Comparison of ENCODE assay signal across 8 cellular contexts in the genomic region with DNA sequence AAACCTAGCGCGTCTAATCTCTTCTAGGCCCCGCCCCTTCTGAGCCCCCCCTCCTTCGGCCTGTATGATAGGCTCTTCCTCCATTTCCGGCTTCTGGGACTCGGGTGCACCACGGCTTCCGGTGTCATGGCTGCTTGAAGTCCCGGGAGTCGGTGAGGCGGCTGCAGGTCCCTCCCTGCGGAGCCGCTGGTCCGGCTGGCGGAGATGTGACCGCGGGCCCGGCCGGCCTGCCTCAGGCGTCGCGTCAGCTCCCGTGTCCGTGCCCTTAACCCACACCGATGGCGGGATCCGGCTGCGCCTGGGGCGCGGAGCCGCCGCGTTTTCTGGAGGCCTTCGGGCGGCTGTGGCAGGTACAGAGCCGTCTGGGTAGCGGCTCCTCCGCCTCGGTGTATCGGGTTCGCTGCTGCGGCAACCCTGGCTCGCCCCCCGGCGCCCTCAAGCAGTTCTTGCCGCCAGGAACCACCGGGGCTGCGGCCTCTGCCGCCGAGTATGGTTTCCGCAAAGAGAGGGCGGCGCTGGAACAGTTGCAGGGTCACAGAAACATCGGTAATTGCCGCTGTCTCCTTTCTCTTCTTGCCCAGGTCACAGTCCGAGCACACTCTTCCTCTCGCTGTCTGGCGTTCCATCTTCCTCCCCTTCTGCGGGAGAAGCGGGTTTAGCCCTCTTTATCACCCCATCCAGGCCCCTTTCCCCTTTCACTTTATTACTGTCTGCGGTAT. TPM values are rescaled to one million over a fixed set of nuclear protein-coding genes. Genes with fewer than 3 reads are reported as not detected.
DNase-seq lines count a peak whose midpoint lies in the region; ATAC-seq and TF ChIP-seq lines count a peak whose summit lies in the region.

A gene with protein sequence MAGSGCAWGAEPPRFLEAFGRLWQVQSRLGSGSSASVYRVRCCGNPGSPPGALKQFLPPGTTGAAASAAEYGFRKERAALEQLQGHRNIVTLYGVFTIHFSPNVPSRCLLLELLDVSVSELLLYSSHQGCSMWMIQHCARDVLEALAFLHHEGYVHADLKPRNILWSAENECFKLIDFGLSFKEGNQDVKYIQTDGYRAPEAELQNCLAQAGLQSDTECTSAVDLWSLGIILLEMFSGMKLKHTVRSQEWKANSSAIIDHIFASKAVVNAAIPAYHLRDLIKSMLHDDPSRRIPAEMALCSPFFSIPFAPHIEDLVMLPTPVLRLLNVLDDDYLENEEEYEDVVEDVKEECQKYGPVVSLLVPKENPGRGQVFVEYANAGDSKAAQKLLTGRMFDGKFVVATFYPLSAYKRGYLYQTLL (plus strand): TSS at position 96 of the 719 bp plus-strand sequence. CDS start 183 bp downstream, at position 279.

- peak within 1 kb of the TSS; percentile 82 to 91 for H3K27ac ChIP-seq in coronary artery

- H3K27ac Mint-ChIP-seq in activated CD4-positive, alpha-beta T cell treated with anti-CD3 and anti-CD28 coated beads, Interleukin-2, amount 10 ng/mL, durations not matched to agents 7 days and 5 days = peak within 1 kb of the TSS; percentile 99

- peaks cover 43% of the 10 kb centered on the region for H3K4me1 Mint-ChIP-seq in activated CD4-positive, alpha-beta T cell treated with anti-CD3 and anti-CD28 coated beads, Interleukin-2, amount 10 ng/mL, durations not matched to agents 7 days and 5 days

- peak within 1 kb of the TSS; percentile 98 for H3K4me3 Mint-ChIP-seq in activated CD4-positive, alpha-beta T cell treated with anti-CD3 and anti-CD28 coated beads, Interleukin-2, amount 10 ng/mL, durations not matched to agents 7 days and 5 days

- no peak for TF ChIP-seq CTCF in coronary artery (IDR thresholded peaks at IDR 0.05)

- peak; percentile 96 for ATAC-seq in GM19372 (IDR thresholded peaks at IDR 0.05; ENCODE audit: low read depth, unreplicated experiment)
- ATAC-seq in HG03521 (IDR thresholded peaks at IDR 0.05; ENCODE audit: unreplicated experiment) = peak; percentile 94

- peaks cover 5% of the 10 kb centered on the region for H3K9me3 Mint-ChIP-seq in activated CD4-positive, alpha-beta T cell treated with anti-CD3 and anti-CD28 coated beads, Interleukin-2, amount 10 ng/mL, durations not matched to agents 7 days and 5 days

- peaks cover 2% of the 10 kb centered on the region for H3K27me3 Mint-ChIP-seq in activated CD4-positive, alpha-beta T cell treated with anti-CD3 and anti-CD28 coated beads, Interleukin-2, amount 10 ng/mL, durations not matched to agents 7 days and 5 days

- CTCF ChIA-PET in activated CD4-positive, alpha-beta T cell treated with anti-CD3 and anti-CD28 coated beads, Interleukin-2, amount 10 ng/mL, durations not matched to agents 7 days and 5 days (lab: Charles Lee) = no interaction called here

- POLR2A ChIA-PET in activated CD4-positive, alpha-beta T cell treated with anti-CD3 and anti-CD28 coated beads, Interleukin-2, amount 10 ng/mL, durations not matched to agents 7 days and 5 days (lab: Charles Lee) = no interaction called here

- H3K36me3 Mint-ChIP-seq in activated CD4-positive, alpha-beta T cell treated with anti-CD3 and anti-CD28 coated beads, Interleukin-2, amount 10 ng/mL, durations not matched to agents 7 days and 5 days (ENCODE audit: low read depth) = peaks cover 19% of the 10 kb centered on the region

- peak; percentile 25 to 93 (median 80) for DNase-seq in C1 segment of cervical spinal cord (lab: John Stamatoyannopoulos, UW)
- peak; percentile 97 for DNase-seq in NCI-H69 (lab: John Stamatoyannopoulos, UW)
- DNase-seq in activated CD4-positive, alpha-beta T cell treated with anti-CD3 and anti-CD28 coated beads, Interleukin-2, amount 10 ng/mL, durations not matched to agents 7 days and 5 days = peak; percentile 94
- peak; percentile 93 for DNase-seq in coronary artery (ENCODE audit: low spot score)
- DNase-seq in left kidney (ENCODE audit: low read depth, low spot score) = peak; percentile 98
- DNase-seq in stimulated activated CD4-positive, alpha-beta T cell treated with anti-CD3 and anti-CD28 coated beads, Interleukin-1b, Interleukin-23, amount 100 ng/mL, for 48 hours = peak; percentile 90

- H3K4me3 ChIP-seq in coronary artery = peak within 1 kb of the TSS; percentile 92

RNA-seq across cellular contexts. Expression of the gene that starts here (rescaled TPM):
- 10 to 100 TPM; 57.3 to 60.6 TPM for total RNA-seq in activated CD4-positive, alpha-beta T cell treated with anti-CD3 and anti-CD28 coated beads, Interleukin-2, amount 10 ng/mL, durations not matched to agents 7 days and 5 days

Comparison
In these comparisons a context has a peak if more than half of its experiments do, and no peak if none do; other contexts are left out.
1. Peak in every context shown above with its lines: DNase-seq, ATAC-seq, H3K4me3 ChIP-seq and H3K27ac ChIP-seq.